ENCODE assay signal across 29 cellular contexts in the genomic region with DNA sequence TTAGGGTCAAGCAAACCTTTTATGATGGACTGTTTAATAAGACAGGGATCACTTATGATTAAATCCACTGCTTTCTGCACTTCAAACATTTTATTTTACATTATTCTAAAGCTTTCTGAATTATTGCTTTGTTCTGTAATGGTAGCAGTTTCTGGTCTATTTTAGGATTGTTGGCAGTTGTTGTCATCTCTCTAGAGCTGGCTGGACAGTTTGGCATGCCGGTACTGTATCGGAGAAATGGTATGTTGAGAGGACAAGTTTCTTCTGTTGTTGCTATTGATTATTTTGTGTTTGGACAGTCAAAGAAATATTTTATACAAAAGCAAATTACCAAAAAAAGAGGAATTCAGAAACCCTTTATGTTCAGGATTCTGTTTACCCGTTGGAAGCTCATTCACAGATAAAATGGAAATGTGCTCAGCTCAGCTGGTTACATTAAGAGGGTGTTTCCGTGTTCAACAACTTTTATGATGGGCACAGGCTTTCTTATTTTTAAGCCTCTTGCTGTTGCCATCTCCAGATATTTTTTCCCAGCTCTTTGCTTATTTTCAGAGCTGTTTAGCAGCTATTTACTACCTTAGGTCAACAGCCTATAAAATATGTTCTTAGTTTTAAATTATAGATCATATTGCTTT.
"Had no signal": no experiment of that assay in that cellular context is flagged by ENCODE, and none has a peak within 500 bp of the region (broad histone marks: within the 10 kb centered on the region; RNA-seq: fewer than 3 reads in every experiment).

No MANE protein-coding gene starts in this region.

- H3K36me3 ChIP-seq: adrenal gland, colonic mucosa, esophagus squamous epithelium, gastroesophageal sphincter had no signal

- DNase-seq: activated CD4-positive, alpha-beta memory T cell treated with anti-CD3 and anti-CD28 coated beads for 36 hours; activated CD4-positive, alpha-beta T cell treated with anti-CD3 and anti-CD28 coated beads for 36 hours; activated CD4-positive, alpha-beta T cell treated with anti-CD3 and anti-CD28 coated beads, Interleukin-2, amount 10 ng/mL, durations not matched to agents 24 days and 14 days; activated CD4-positive, CD25-positive, alpha-beta regulatory T cell; activated CD4-positive, CD25-positive, alpha-beta regulatory T cell treated with anti-CD3 and anti-CD28 coated beads, Interleukin-2, amount 50 U/mL, for 72 hours; activated CD8-positive, alpha-beta memory T cell treated with anti-CD3 and anti-CD28 coated beads, Interleukin-2, amount 10 ng/mL, durations not matched to agents 7 days and 5 days; activated CD8-positive, alpha-beta memory T cell treated with anti-CD3 and anti-CD28 coated beads, Interleukin-2, amount 50 U/mL, for 4 hours; activated CD8-positive, alpha-beta T cell treated with anti-CD3 and anti-CD28 coated beads, Interleukin-2, amount 10 ng/mL, durations not matched to agents 7 days and 5 days; activated effector memory CD4-positive, alpha-beta T cell treated with anti-CD3 and anti-CD28 coated beads, Interleukin-2, amount 50 U/mL, for 16 hours; activated naive CD4-positive, alpha-beta T cell treated with anti-CD3 and anti-CD28 coated beads for 36 hours; activated naive CD8-positive, alpha-beta T cell treated with anti-CD3 and anti-CD28 coated beads for 36 hours; activated naive CD8-positive, alpha-beta T cell treated with anti-CD3 and anti-CD28 coated beads, Interleukin-2, amount 50 U/mL, for 24 hours; activated T-cell treated with anti-CD3 and anti-CD28 coated beads, Interleukin-2, amount 50 U/mL, for 1 hour; activated T-cell treated with anti-CD3 and anti-CD28 coated beads, Interleukin-2, amount 50 U/mL, for 48 hours; adrenal gland; amygdala; aorta; body of pancreas; central memory CD4-positive, alpha-beta T cell; cerebellar nuclear complex; colonic mucosa; effector CD8-positive, alpha-beta T cell; esophagus squamous epithelium; foreskin melanocyte; T-helper 1 cell; T-helper 17 cell; T1000 had no signal

- ATAC-seq: activated CD4-positive, alpha-beta T cell treated with anti-CD3 and anti-CD28 coated beads for 36 hours; activated CD8-positive, alpha-beta memory T cell treated with anti-CD3 and anti-CD28 coated beads, Interleukin-2, amount 10 ng/mL, durations not matched to agents 7 days and 5 days; activated CD8-positive, alpha-beta T cell treated with anti-CD3 and anti-CD28 coated beads, Interleukin-2, amount 10 ng/mL, durations not matched to agents 7 days and 5 days; activated naive CD8-positive, alpha-beta T cell treated with anti-CD3 and anti-CD28 coated beads, Interleukin-2, amount 50 U/mL, for 24 hours; body of pancreas; gastroesophageal sphincter; T-helper 17 cell had no signal

- H3K4me1 ChIP-seq: adrenal gland, body of pancreas, colonic mucosa, esophagus squamous epithelium, gastroesophageal sphincter had no signal

- H3K27ac ChIP-seq: adrenal gland, body of pancreas, colonic mucosa, epithelial cell of prostate, esophagus squamous epithelium, gastroesophageal sphincter had no signal

- H3K27me3 ChIP-seq: adrenal gland, body of pancreas, colonic mucosa, esophagus squamous epithelium had no signal

- H3K9me3 ChIP-seq: adrenal gland, body of pancreas, colonic mucosa, esophagus squamous epithelium, gastroesophageal sphincter had no signal

- H3K4me3 ChIP-seq: adrenal gland, body of pancreas, colonic mucosa, esophagus squamous epithelium, gastroesophageal sphincter had no signal
